15 cellular contexts compared by ENCODE assay signal in genomic region chr2:103132536-103133217, GRCh38.
DNase-seq lines count a peak whose midpoint lies in the region; ATAC-seq, FAIRE-seq and TF ChIP-seq lines count a peak whose summit lies in the region.
"Had no signal": no experiment of that assay in that cellular context is flagged by ENCODE, and none has a peak within 500 bp of the region (broad histone marks: within the 10 kb centered on the region; RNA-seq: fewer than 3 reads in every experiment).

No MANE protein-coding gene starts in this region.

- no peaks in the 10 kb centered on the region for H3K36me3 Mint-ChIP-seq in T-helper 17 cell (ENCODE audit: low read depth)
- H3K36me3 Mint-ChIP-seq: brain had no signal

- DNase-seq in UCSD-AML1 (lab: John Stamatoyannopoulos, UW; ENCODE audit: unreplicated experiment): peak; percentile 9
- no peak for DNase-seq in T-helper 17 cell
- DNase-seq in NCI-H446 (lab: John Stamatoyannopoulos, UW): no peak
- no peak for DNase-seq in RCC 7860 (ENCODE audit: low spot score)
- DNase-seq in WERI-Rb-1: no peak
- DNase-seq: C1 segment of cervical spinal cord; NCI-H510A; stimulated activated CD4-positive, alpha-beta T cell treated with anti-CD3 and anti-CD28 coated beads, Interleukin-15, amount 100 ng/mL, for 24 hours had no signal

- no peaks in the 10 kb centered on the region for H3K4me1 Mint-ChIP-seq in T-helper 17 cell
- H3K4me1 Mint-ChIP-seq: nephron had no signal

- H3K4me3 ChIP-seq in WERI-Rb-1 (ENCODE audit: low read depth, low read length): no peak overlapping the region

- H3K36me3 ChIP-seq in WERI-Rb-1: no peaks in the 10 kb centered on the region

- peaks cover 30% of the 10 kb centered on the region for H3K27me3 ChIP-seq in WERI-Rb-1 (ENCODE audit: insufficient read depth, low read depth, severe bottlenecking)

- no peak for TF ChIP-seq CTCF in WERI-Rb-1 (IDR thresholded peaks at IDR 0.05; ENCODE audit: low read depth, low read length)

- H3K27ac ChIP-seq in WERI-Rb-1: no peak overlapping the region
- H3K27ac ChIP-seq: epithelial cell of prostate had no signal

- H3K9me3 ChIP-seq in T-helper 17 cell (ENCODE audit: control insufficient read depth, low read length, poor library complexity, severe bottlenecking) (no peaks in the 10 kb centered on the region), WERI-Rb-1 (ENCODE audit: severe bottlenecking) (no peaks in the 10 kb centered on the region)

- ATAC-seq in GM18511 (IDR thresholded peaks at IDR 0.05; ENCODE audit: unreplicated experiment) (peak; percentile 99), GM21390 (IDR thresholded peaks at IDR 0.05; ENCODE audit: unreplicated experiment) (peak; percentile 98), HG03064 (IDR thresholded peaks at IDR 0.05; ENCODE audit: low read depth, unreplicated experiment) (peak; percentile 99), T-helper 17 cell (no peak)
- ATAC-seq: HCT116 had no signal

- FAIRE-seq in RCC 7860 (lab: Jason Lieb, UNC): no peak

- H3K27me3 Mint-ChIP-seq in T-helper 17 cell: no peaks in the 10 kb centered on the region
- H3K27me3 Mint-ChIP-seq: brain had no signal

- H3K4me3 Mint-ChIP-seq in T-helper 17 cell: no peak overlapping the region
- H3K4me3 Mint-ChIP-seq: brain, nephron had no signal

- H3K27ac Mint-ChIP-seq in T-helper 17 cell: no peak overlapping the region
- H3K27ac Mint-ChIP-seq: brain, nephron had no signal
